1 cellular context compared by ENCODE assay signal in genomic region chr9:129671519-129671918, GRCh38.
TF ChIP-seq lines count a peak whose summit lies in the region.

No MANE protein-coding gene starts in this region.

TF ChIP-seq in A549, 52 proteins besides CTCF, POLR2A, EP300 and RAD21:
- TF ChIP-seq, protein P1, sequence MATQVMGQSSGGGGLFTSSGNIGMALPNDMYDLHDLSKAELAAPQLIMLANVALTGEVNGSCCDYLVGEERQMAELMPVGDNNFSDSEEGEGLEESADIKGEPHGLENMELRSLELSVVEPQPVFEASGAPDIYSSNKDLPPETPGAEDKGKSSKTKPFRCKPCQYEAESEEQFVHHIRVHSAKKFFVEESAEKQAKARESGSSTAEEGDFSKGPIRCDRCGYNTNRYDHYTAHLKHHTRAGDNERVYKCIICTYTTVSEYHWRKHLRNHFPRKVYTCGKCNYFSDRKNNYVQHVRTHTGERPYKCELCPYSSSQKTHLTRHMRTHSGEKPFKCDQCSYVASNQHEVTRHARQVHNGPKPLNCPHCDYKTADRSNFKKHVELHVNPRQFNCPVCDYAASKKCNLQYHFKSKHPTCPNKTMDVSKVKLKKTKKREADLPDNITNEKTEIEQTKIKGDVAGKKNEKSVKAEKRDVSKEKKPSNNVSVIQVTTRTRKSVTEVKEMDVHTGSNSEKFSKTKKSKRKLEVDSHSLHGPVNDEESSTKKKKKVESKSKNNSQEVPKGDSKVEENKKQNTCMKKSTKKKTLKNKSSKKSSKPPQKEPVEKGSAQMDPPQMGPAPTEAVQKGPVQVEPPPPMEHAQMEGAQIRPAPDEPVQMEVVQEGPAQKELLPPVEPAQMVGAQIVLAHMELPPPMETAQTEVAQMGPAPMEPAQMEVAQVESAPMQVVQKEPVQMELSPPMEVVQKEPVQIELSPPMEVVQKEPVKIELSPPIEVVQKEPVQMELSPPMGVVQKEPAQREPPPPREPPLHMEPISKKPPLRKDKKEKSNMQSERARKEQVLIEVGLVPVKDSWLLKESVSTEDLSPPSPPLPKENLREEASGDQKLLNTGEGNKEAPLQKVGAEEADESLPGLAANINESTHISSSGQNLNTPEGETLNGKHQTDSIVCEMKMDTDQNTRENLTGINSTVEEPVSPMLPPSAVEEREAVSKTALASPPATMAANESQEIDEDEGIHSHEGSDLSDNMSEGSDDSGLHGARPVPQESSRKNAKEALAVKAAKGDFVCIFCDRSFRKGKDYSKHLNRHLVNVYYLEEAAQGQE (IDR thresholded peaks at IDR 0.05): no peak
- TF ChIP-seq, protein P2, sequence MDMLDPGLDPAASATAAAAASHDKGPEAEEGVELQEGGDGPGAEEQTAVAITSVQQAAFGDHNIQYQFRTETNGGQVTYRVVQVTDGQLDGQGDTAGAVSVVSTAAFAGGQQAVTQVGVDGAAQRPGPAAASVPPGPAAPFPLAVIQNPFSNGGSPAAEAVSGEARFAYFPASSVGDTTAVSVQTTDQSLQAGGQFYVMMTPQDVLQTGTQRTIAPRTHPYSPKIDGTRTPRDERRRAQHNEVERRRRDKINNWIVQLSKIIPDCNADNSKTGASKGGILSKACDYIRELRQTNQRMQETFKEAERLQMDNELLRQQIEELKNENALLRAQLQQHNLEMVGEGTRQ (IDR thresholded peaks at IDR 0.05): no peak
- TF ChIP-seq TP53 (CRISPR knock-in tag; IDR thresholded peaks at IDR 0.05) (no peak), KDM5A (IDR thresholded peaks at IDR 0.05) (no peak), RARB (CRISPR knock-in tag; IDR thresholded peaks at IDR 0.05) (no peak)
